Comparison of ENCODE assay signal across 8 cellular contexts in genomic region chr12:93380480-93381121, GRCh38. TPM values are rescaled to one million over a fixed set of nuclear protein-coding genes. Genes with fewer than 3 reads are reported as not detected.
A peak's percentile ranks its signal among the peaks of the same experiment; 100 is the strongest.
DNase-seq lines count a peak whose midpoint lies in the region; ATAC-seq and TF ChIP-seq lines count a peak whose summit lies in the region.

No MANE protein-coding gene starts in this region.

- H3K4me1 ChIP-seq in prostate gland (replicated peaks) = no peaks in the 10 kb centered on the region

- TF ChIP-seq POLR2A in prostate gland (IDR thresholded peaks at IDR 0.05) = no peak

- DNase-seq in AG04450 (ENCODE audit: low read depth, low spot score) = no peak
- no peak for DNase-seq in GM13977 (ENCODE audit: low spot score)
- DNase-seq in RWPE1 (ENCODE audit: low spot score) = peak; percentile 52
- DNase-seq in epithelial cell of esophagus (ENCODE audit: low read depth) = peak; percentile 34
- no peak for DNase-seq in prostate gland (ENCODE audit: low spot score)
- no peak for DNase-seq in T-helper 9 cell
- no peak for DNase-seq in substantia nigra (lab: John Stamatoyannopoulos, UW)

- POLR2A ChIA-PET in AG04450 (lab: Yijun Ruan, JAX) (interaction anchor here (0.8 to 1.3 kb wide), 2 partner anchors 451 to 757 kb away, joined by 3 read pairs; no protein-coding TSS in a partner anchor), RWPE1 (lab: Yijun Ruan, JAX; ENCODE audit: low non-redundant PET) (interaction anchor here (0.6 kb wide), 1 partner anchor 258 kb away, joined by 5 read pairs; no protein-coding TSS in a partner anchor)

- H3K36me3 ChIP-seq in prostate gland = no peaks in the 10 kb centered on the region

- H3K9me3 ChIP-seq in AG04450 (ENCODE audit: control insufficient read depth, insufficient read depth, low read length) = no peaks in the 10 kb centered on the region
- no peaks in the 10 kb centered on the region for H3K9me3 ChIP-seq in prostate gland

- CTCF ChIA-PET in AG04450 (lab: Charles Lee) (interaction anchor here (0.7 to 6.4 kb wide), 10 partner anchors 8 to 396 kb away, joined by 3 to 49 read pairs (median 4); no protein-coding TSS in a partner anchor), RWPE1 (lab: Yijun Ruan, JAX) (interaction anchor here (0.5 to 2.2 kb wide), 8 partner anchors 13 to 393 kb away, joined by 3 to 10 read pairs (median 3); no protein-coding TSS in a partner anchor)

- intact Hi-C loops in prostate gland (cut with DNase I) = loop anchor here (10.0 kb wide), 1 partner anchor 356 kb away; no protein-coding TSS in a partner anchor

- H3K4me3 ChIP-seq in AG04450 (ENCODE audit: low read depth, low read length) (peak overlapping the region; percentile 91), epithelial cell of esophagus (ENCODE audit: low read length) (peak overlapping the region; percentile 82), prostate gland (peak overlapping the region; percentile 87 to 93)

- in situ Hi-C loops in GM13977 (cut with MboI; ENCODE audit: low pct_unique_long_range_greater_than_20kb, low sequenced_read_pairs, unreplicated experiment) = no loop called here

- TF ChIP-seq CTCF in AG04450 (IDR thresholded peaks at IDR 0.05; ENCODE audit: low read depth, low read length) (peak; percentile 42), GM13977 (IDR thresholded peaks at IDR 0.05; ENCODE audit: extremely low read depth, insufficient read depth, missing control alignments) (peak; percentile 36), RWPE1 (conservative IDR thresholded peaks at IDR 0.05; ENCODE audit: low read depth) (peak; percentile 57), epithelial cell of esophagus (IDR thresholded peaks at IDR 0.05; ENCODE audit: insufficient read depth, low read depth, low read length, missing control alignments) (peak; percentile 16), prostate gland (IDR thresholded peaks at IDR 0.05) (peak in 3 of 4 experiments; percentile 30 to 47 (median 42))

- no peak for ATAC-seq in HG03342 (IDR thresholded peaks at IDR 0.05; ENCODE audit: unreplicated experiment)

- WGBS in prostate gland = 9% methylated on average over 2 of the region's 2 CpGs

- peak overlapping the region; percentile 75 for H3K27ac ChIP-seq in AG04450 (ENCODE audit: low read depth, low read length)
- H3K27ac ChIP-seq in RWPE1 = no peak overlapping the region
- peak overlapping the region; percentile 94 to 97 for H3K27ac ChIP-seq in prostate gland
- no peak overlapping the region for H3K27ac ChIP-seq in substantia nigra (ENCODE audit: low read depth, low read length, poor library complexity, severe bottlenecking)

- H3K27me3 ChIP-seq in AG04450 (ENCODE audit: control insufficient read depth, insufficient read depth, low read length) (no peaks in the 10 kb centered on the region), prostate gland (replicated peaks; ENCODE audit: insufficient read depth) (no peaks in the 10 kb centered on the region)

RNA-seq across cellular contexts. Expression of gene NUDT4, which starts 2.9 kb away (rescaled TPM):
- polyA plus RNA-seq in AG04450 (2011; rRNA removed) = 49.1 and 77.7 TPM in 2 replicates
- polyA minus RNA-seq in AG04450 (2011; rRNA and poly(A)+ RNA removed) = 18.8 and 34.7 TPM in 2 replicates
- total RNA-seq in prostate gland = 100 to 1,000 TPM; 138 to 241 TPM

Comparison
In these comparisons a context has a peak if more than half of its experiments do, and no peak if none do; other contexts are left out.
1. DNase-seq: peak in RWPE1 (single experiment) and epithelial cell of esophagus (single experiment); none in AG04450 (single experiment), GM13977 (single experiment), prostate gland (single experiment), T-helper 9 cell (single experiment) and substantia nigra (0 of 49).
2. H3K27ac ChIP-seq: peak in AG04450 (single experiment) and prostate gland (2 of 2); none in RWPE1 (single experiment) and substantia nigra (single experiment).
3. Peak in every context shown above with its lines, with median percentiles within 50 percentile points of each other: H3K4me3 ChIP-seq and CTCF ChIP-seq.